1 cellular context compared by ENCODE assay signal in genomic region chr1:3898475-3898735, GRCh38.
TF ChIP-seq lines count a peak whose summit lies in the region.

No MANE protein-coding gene starts in this region.

TF ChIP-seq in K562, 482 proteins besides CTCF, POLR2A, EP300 and RAD21:
- 0 out of 2 replicates have a peak, but pooled peaks have one; percentile 1 for TF ChIP-seq FOXP4 (CRISPR knock-in tag; IDR thresholded peaks at IDR 0.05; ENCODE audit: borderline replicate concordance)
- no peak for TF ChIP-seq CAMTA2 (CRISPR knock-in tag; conservative IDR thresholded peaks at IDR 0.05)
